In the genomic region with DNA sequence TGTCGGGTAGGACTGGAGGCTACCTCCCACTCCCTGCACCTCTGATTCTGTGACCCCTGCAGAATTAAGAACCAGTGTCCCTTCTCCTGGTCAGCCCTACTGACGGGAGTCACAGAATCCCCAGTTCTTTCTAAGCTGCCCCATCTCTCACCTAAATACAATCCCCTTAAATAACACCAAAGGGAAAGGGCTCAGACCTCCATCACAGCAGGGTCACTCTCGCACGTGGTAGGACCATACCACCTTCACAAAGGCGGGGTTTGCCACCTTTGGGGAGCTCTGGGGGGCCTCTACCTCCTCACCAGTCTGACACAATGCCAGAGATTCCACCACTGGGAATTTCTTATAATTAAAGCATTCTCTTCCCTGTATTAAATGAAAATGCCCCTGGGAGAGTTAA, we compare ENCODE assay signal across 17 cellular contexts. TPM values are rescaled to one million over a fixed set of nuclear protein-coding genes. Genes with fewer than 3 reads are reported as not detected.
DNase-seq lines count a peak whose midpoint lies in the region; ATAC-seq and TF ChIP-seq lines count a peak whose summit lies in the region.
"Had no signal": no experiment of that assay in that cellular context is flagged by ENCODE, and none has a peak within 500 bp of the region (broad histone marks: within the 10 kb centered on the region; RNA-seq: fewer than 3 reads in every experiment).

No MANE protein-coding gene starts in this region.

- H3K36me3 Mint-ChIP-seq in CD8-positive, alpha-beta memory T cell, result peaks cover 36 to 56% (median 37%) of the 10 kb centered on the region in 3 donors
- H3K36me3 Mint-ChIP-seq in activated naive CD8-positive, alpha-beta T cell treated with anti-CD3 and anti-CD28 coated beads for 36 hours, result peaks cover 58% of the 10 kb centered on the region
- H3K36me3 Mint-ChIP-seq: CD14-positive monocyte, type B pancreatic cell had no signal

- H3K79me2 ChIP-seq in OCI-LY7 (ENCODE audit: insufficient read depth, low read depth, low read length) (no peaks in the 10 kb centered on the region), osteoblast (ENCODE audit: insufficient read depth, low read length) (no peaks in the 10 kb centered on the region)

- no peak for DNase-seq in CD8-positive, alpha-beta memory T cell
- no peak for DNase-seq in OCI-LY7 (ENCODE audit: low spot score)
- DNase-seq in activated naive CD8-positive, alpha-beta T cell treated with anti-CD3 and anti-CD28 coated beads for 36 hours, result no peak
- peak; percentile 19 for DNase-seq in osteoblast (ENCODE audit: insufficient read length, low spot score, missing footprints)
- no peak for DNase-seq in NCI-H2081 treated with DMSO at 0.1 percent for 48 hours (lab: John Stamatoyannopoulos, UW)
- DNase-seq in NOMO-1 treated with dmso at 0.1 percent for 144 hours (lab: John Stamatoyannopoulos, UW; ENCODE audit: unreplicated experiment), result no peak
- DNase-seq: cerebellar nuclear complex, KG1, NCI-H1436, NCI-H446 treated with DMSO at 0.1 percent for 48 hours, PC-3, SW 1271 had no signal

- H3K4me1 ChIP-seq in CD8-positive, alpha-beta memory T cell (ENCODE audit: insufficient read depth, low read length), result peaks cover 90% of the 10 kb centered on the region
- H3K4me1 ChIP-seq in OCI-LY7 (ENCODE audit: insufficient read depth, low read length, poor library complexity, severe bottlenecking), result peaks cover 94% of the 10 kb centered on the region
- peaks cover 23% of the 10 kb centered on the region for H3K4me1 ChIP-seq in osteoblast (ENCODE audit: insufficient read depth, low read length)

- peak overlapping the region; percentile 45 for H3K27ac ChIP-seq in CD8-positive, alpha-beta memory T cell (ENCODE audit: low read depth, low read length)
- H3K27ac ChIP-seq in OCI-LY7 (ENCODE audit: low read depth, low read length, poor library complexity, severe bottlenecking), result peak overlapping the region; percentile 97
- no peak overlapping the region for H3K27ac ChIP-seq in osteoblast (ENCODE audit: low read depth, low read length)
- H3K27ac ChIP-seq: epithelial cell of prostate had no signal

- H3K4me2 ChIP-seq in OCI-LY7 (ENCODE audit: low read length) (no peak overlapping the region), osteoblast (ENCODE audit: insufficient read depth, low read length) (no peak overlapping the region)

- intact Hi-C loops in OCI-LY7 (cut with micrococcal nuclease; ENCODE audit: unreplicated experiment), result no loop called here

- peak overlapping the region; percentile 49 to 89 (median 79) for H3K4me3 Mint-ChIP-seq in CD8-positive, alpha-beta memory T cell
- peak overlapping the region; percentile 79 for H3K4me3 Mint-ChIP-seq in activated naive CD8-positive, alpha-beta T cell treated with anti-CD3 and anti-CD28 coated beads for 36 hours
- H3K4me3 Mint-ChIP-seq: CD14-positive monocyte, type B pancreatic cell had no signal

- peaks cover 88 to 97% (median 96%) of the 10 kb centered on the region in 3 donors for H3K4me1 Mint-ChIP-seq in CD8-positive, alpha-beta memory T cell
- peaks cover 86% of the 10 kb centered on the region for H3K4me1 Mint-ChIP-seq in activated naive CD8-positive, alpha-beta T cell treated with anti-CD3 and anti-CD28 coated beads for 36 hours

- POLR2A ChIA-PET in CD8-positive, alpha-beta memory T cell (lab: Charles Lee), result interaction anchor here (0.7 to 13.3 kb wide), 7 partner anchors 8 to 574 kb away, joined by 3 to 285 read pairs (median 12); no protein-coding TSS in a partner anchor
- POLR2A ChIA-PET in OCI-LY7 (lab: Charles Lee), result interaction anchor here (1.0 to 3.2 kb wide), 5 partner anchors 20 to 75 kb away, joined by 4 to 24 read pairs (median 9); no protein-coding TSS in a partner anchor

- H3K9me3 Mint-ChIP-seq in CD8-positive, alpha-beta memory T cell, result peaks cover 0 to 4% (median 2%) of the 10 kb centered on the region in 5 donors
- H3K9me3 Mint-ChIP-seq in activated naive CD8-positive, alpha-beta T cell treated with anti-CD3 and anti-CD28 coated beads for 36 hours, result peaks cover 2% of the 10 kb centered on the region
- H3K9me3 Mint-ChIP-seq: CD14-positive monocyte, type B pancreatic cell had no signal

- BruUV-seq in OCI-LY7 (replicated peaks; lab: Mats Ljungman, UMichigan), result no TSS peak

- no peaks in the 10 kb centered on the region for H3K9me3 ChIP-seq in CD8-positive, alpha-beta memory T cell (ENCODE audit: low read length)
- H3K9me3 ChIP-seq in OCI-LY7 (ENCODE audit: low read length) (no peaks in the 10 kb centered on the region), osteoblast (ENCODE audit: low read depth, low read length) (no peaks in the 10 kb centered on the region)

- CTCF ChIA-PET in CD8-positive, alpha-beta memory T cell (lab: Charles Lee), result interaction anchor here (0.6 to 13.0 kb wide), 7 partner anchors 13 to 38 kb away, joined by 3 to 338 read pairs (median 45); no protein-coding TSS in a partner anchor
- CTCF ChIA-PET in OCI-LY7 (lab: Charles Lee; ENCODE audit: unreplicated experiment), result interaction anchor here (1.0 to 1.3 kb wide), 2 partner anchors 22 to 119 kb away, joined by 3 to 5 read pairs; no protein-coding TSS in a partner anchor

- TF ChIP-seq POLR2A in GM18505 (IDR thresholded peaks at IDR 0.05; ENCODE audit: borderline replicate concordance, extremely low read depth, insufficient read depth, insufficient read length), result no peak

- peak overlapping the region; percentile 96 to 100 (median 100) for H3K27ac Mint-ChIP-seq in CD8-positive, alpha-beta memory T cell
- H3K27ac Mint-ChIP-seq in activated naive CD8-positive, alpha-beta T cell treated with anti-CD3 and anti-CD28 coated beads for 36 hours, result peak overlapping the region; percentile 93
- H3K27ac Mint-ChIP-seq: type B pancreatic cell had no signal

- H3K36me3 ChIP-seq in CD8-positive, alpha-beta memory T cell (ENCODE audit: insufficient read depth, low read length), result peaks cover 37% of the 10 kb centered on the region
- H3K36me3 ChIP-seq in OCI-LY7 (ENCODE audit: insufficient read depth, low read length) (peaks cover 42% of the 10 kb centered on the region), osteoblast (ENCODE audit: insufficient read depth, low read length) (no peaks in the 10 kb centered on the region)

- ATAC-seq in GM18505 (IDR thresholded peaks at IDR 0.05; ENCODE audit: unreplicated experiment), result no peak
- ATAC-seq: activated CD4-positive, CD25-positive, alpha-beta regulatory T cell treated with anti-CD3 and anti-CD28 coated beads, Interleukin-2, amount 50 U/mL, for 24 hours; PC-3 had no signal

- no peaks in the 10 kb centered on the region for H4K20me1 ChIP-seq in OCI-LY7 (ENCODE audit: insufficient read depth, low read length)
- H4K20me1 ChIP-seq in osteoblast (ENCODE audit: insufficient read depth, low read length), result no peaks in the 10 kb centered on the region

- H2AFZ ChIP-seq in OCI-LY7 (ENCODE audit: low read length), result no peak overlapping the region
- H2AFZ ChIP-seq in osteoblast (ENCODE audit: low read length), result no peak overlapping the region

- no peak overlapping the region for H3K4me3 ChIP-seq in CD8-positive, alpha-beta memory T cell (ENCODE audit: low read length)
- H3K4me3 ChIP-seq in OCI-LY7 (ENCODE audit: low read depth, low read length, poor library complexity, severe bottlenecking) (no peak overlapping the region), osteoblast (ENCODE audit: insufficient read depth, low read length) (no peak overlapping the region)

- no peaks in the 10 kb centered on the region for H3K27me3 ChIP-seq in CD8-positive, alpha-beta memory T cell (ENCODE audit: insufficient read depth, low read length, poor library complexity, severe bottlenecking)
- H3K27me3 ChIP-seq in osteoblast (ENCODE audit: insufficient read depth, low read length), result no peaks in the 10 kb centered on the region

- H3K27me3 Mint-ChIP-seq in CD8-positive, alpha-beta memory T cell, result peaks cover 0 to 7% of the 10 kb centered on the region in 2 donors
- H3K27me3 Mint-ChIP-seq in activated naive CD8-positive, alpha-beta T cell treated with anti-CD3 and anti-CD28 coated beads for 36 hours, result peaks cover 11% of the 10 kb centered on the region

- H3K9me2 ChIP-seq in OCI-LY7 (ENCODE audit: insufficient read depth, low read length), result no peaks in the 10 kb centered on the region

- no peak for TF ChIP-seq CTCF in OCI-LY7 (conservative IDR thresholded peaks at IDR 0.05; ENCODE audit: low read length)
- no peak for TF ChIP-seq CTCF in osteoblast (IDR thresholded peaks at IDR 0.05; ENCODE audit: extremely low read depth, low read depth, low read length)

RNA-seq across cellular contexts. Expression of gene DAD1, which starts 35.6 kb away (rescaled TPM):
- total RNA-seq in CD8-positive, alpha-beta memory T cell, result 100 to 1,000 TPM; 329 to 353 TPM
- 622 TPM for polyA plus RNA-seq in CD8-positive, alpha-beta memory T cell
- 88.6 and 154 TPM in 2 replicates for total RNA-seq in OCI-LY7 (2014; rRNA removed; shearing (Covaris generic))
- total RNA-seq in OCI-LY7 (2022), result 115 and 117 TPM in 2 replicates
- 100 to 1,000 TPM; 197 to 208 TPM for total RNA-seq in activated naive CD8-positive, alpha-beta T cell treated with anti-CD3 and anti-CD28 coated beads for 36 hours
- total RNA-seq in osteoblast, result 213 and 272 TPM in 2 replicates

RNA-seq across cellular contexts. Expression of gene ABHD4, which starts 44.7 kb away (rescaled TPM):
- 10 to 100 TPM in 1 of 2 experiments, 1 to 10 TPM in 1; 8.4 to 11.4 TPM for total RNA-seq in CD8-positive, alpha-beta memory T cell
- 13.7 TPM for polyA plus RNA-seq in CD8-positive, alpha-beta memory T cell
- 5.6 and 6.6 TPM in 2 replicates for total RNA-seq in OCI-LY7 (2014; rRNA removed; shearing (Covaris generic))
- total RNA-seq in OCI-LY7 (2022) (15.1 and 15.6 TPM in 2 replicates), osteoblast (52.1 and 54.2 TPM in 2 replicates)
- 1 to 10 TPM; 8.2 to 8.7 TPM for total RNA-seq in activated naive CD8-positive, alpha-beta T cell treated with anti-CD3 and anti-CD28 coated beads for 36 hours
